ENCODE assay signal across 23 cellular contexts in genomic region chr11:1743587-1744136, GRCh38. TPM values are rescaled to one million over a fixed set of nuclear protein-coding genes. Genes with fewer than 3 reads are reported as not detected.
"Had no signal": no experiment of that assay in that cellular context is flagged by ENCODE, and none has a peak within 500 bp of the region (broad histone marks: within the 10 kb centered on the region; RNA-seq: fewer than 3 reads in every experiment).

No MANE protein-coding gene starts in this region.

- H3K27me3 Mint-ChIP-seq: T-cell had no signal

- DNase-seq: activated CD4-positive, alpha-beta T cell treated with anti-CD3 and anti-CD28 coated beads for 36 hours; activated naive CD8-positive, alpha-beta T cell treated with anti-CD3 and anti-CD28 coated beads for 36 hours; activated T-cell treated with anti-CD3 and anti-CD28 coated beads, Interleukin-2, amount 50 U/mL, for 24 hours; brain microvascular endothelial cell; effector memory CD4-positive, alpha-beta T cell; lower lobe of right lung; retina; stimulated activated CD4-positive, alpha-beta T cell treated with anti-CD3 and anti-CD28 coated beads, Interleukin-2, amount 100 ng/mL, for 24 hours; stimulated activated naive CD4-positive, alpha-beta T cell treated with Interleukin-2 at 50 U/mL for 16 hours; T-cell had no signal

- H3K27ac Mint-ChIP-seq: activated CD4-positive, alpha-beta memory T cell treated with anti-CD3 and anti-CD28 coated beads for 36 hours; activated CD4-positive, alpha-beta T cell treated with anti-CD3 and anti-CD28 coated beads for 36 hours; activated naive CD8-positive, alpha-beta T cell treated with anti-CD3 and anti-CD28 coated beads for 36 hours; activated T-cell treated with anti-CD3 and anti-CD28 coated beads, Interleukin-2, amount 50 U/mL, for 24 hours; activated T-helper 2 cell treated with anti-CD3 and anti-CD28 coated beads, Interferon-gamma antibody, Interleukin-2, Interleukin-4, amounts not matched to agents 10 μg/mL and 5 μg/mL and 100 μg/mL, durations not matched to agents 14 hours and 24 hours and 36 hours; dendritic cell treated with granulocyte-macrophage colony-stimulating factor and Interleukin-4, amounts not matched to agents 40 ng/mL and 50 ng/mL, for 4 days; natural killer cell treated with Interleukin-12 subunit alpha and Interleukin-12 subunit beta and Interleukin-15 and Interleukin-18, amount 100 ng/mL, for 72 hours; T-cell; WTC11 had no signal

- H3K27ac ChIP-seq: brain microvascular endothelial cell, esophagus muscularis mucosa, heart right ventricle, lower lobe of right lung, tibial artery had no signal

- ATAC-seq: activated CD4-positive, alpha-beta T cell treated with anti-CD3 and anti-CD28 coated beads for 36 hours; lower lobe of right lung; natural killer cell treated with Interleukin-12 subunit alpha and Interleukin-12 subunit beta and Interleukin-15 and Interleukin-18, amount 100 ng/mL, for 72 hours; SK-N-SH treated with all-trans-retinoic acid at 6 μM for 48 hours; T-cell; WTC11 had no signal

- H3K36me3 Mint-ChIP-seq: activated CD4-positive, alpha-beta memory T cell treated with anti-CD3 and anti-CD28 coated beads for 36 hours; activated naive CD8-positive, alpha-beta T cell treated with anti-CD3 and anti-CD28 coated beads for 36 hours; T-cell had no signal

- H3K4me3 Mint-ChIP-seq: activated CD4-positive, alpha-beta memory T cell treated with anti-CD3 and anti-CD28 coated beads for 36 hours; activated CD4-positive, alpha-beta T cell treated with anti-CD3 and anti-CD28 coated beads for 36 hours; activated naive CD8-positive, alpha-beta T cell treated with anti-CD3 and anti-CD28 coated beads for 36 hours; activated T-cell treated with anti-CD3 and anti-CD28 coated beads, Interleukin-2, amount 50 U/mL, for 24 hours; dendritic cell treated with granulocyte-macrophage colony-stimulating factor and Interleukin-4, amounts not matched to agents 40 ng/mL and 50 ng/mL, for 4 days; natural killer cell treated with Interleukin-12 subunit alpha and Interleukin-12 subunit beta and Interleukin-15 and Interleukin-18, amount 100 ng/mL, for 72 hours; T-cell; WTC11 had no signal

- H3K9me3 Mint-ChIP-seq: activated naive CD8-positive, alpha-beta T cell treated with anti-CD3 and anti-CD28 coated beads for 36 hours; dendritic cell treated with granulocyte-macrophage colony-stimulating factor and Interleukin-4, amounts not matched to agents 40 ng/mL and 50 ng/mL, for 4 days; T-cell had no signal

- H3K4me1 Mint-ChIP-seq: activated CD4-positive, alpha-beta T cell treated with anti-CD3 and anti-CD28 coated beads for 36 hours; activated naive CD8-positive, alpha-beta T cell treated with anti-CD3 and anti-CD28 coated beads for 36 hours; WTC11 had no signal

RNA-seq across cellular contexts. Expression of gene IFITM10, which starts 6.7 kb away (rescaled TPM):
- total RNA-seq: activated naive CD8-positive, alpha-beta T cell treated with anti-CD3 and anti-CD28 coated beads for 36 hours had no signal

RNA-seq across cellular contexts. Expression of gene KRTAP5-6, which starts 46.7 kb away (rescaled TPM):
- total RNA-seq: activated CD4-positive, alpha-beta memory T cell treated with anti-CD3 and anti-CD28 coated beads for 36 hours; activated CD4-positive, alpha-beta T cell treated with anti-CD3 and anti-CD28 coated beads for 36 hours; activated naive CD8-positive, alpha-beta T cell treated with anti-CD3 and anti-CD28 coated beads for 36 hours; activated T-helper 2 cell treated with anti-CD3 and anti-CD28 coated beads, Interferon-gamma antibody, Interleukin-2, Interleukin-4, amounts not matched to agents 10 μg/mL and 5 μg/mL and 100 μg/mL, durations not matched to agents 14 hours and 24 hours and 36 hours; aorta; endothelial cell of umbilical vein; esophagus muscularis mucosa; heart right ventricle; left cardiac atrium; lower lobe of right lung; natural killer cell treated with Interleukin-12 subunit alpha and Interleukin-12 subunit beta and Interleukin-15 and Interleukin-18, amount 100 ng/mL, for 72 hours; subcutaneous adipose tissue; T-cell had no signal
